ENCODE assay signal across 11 cellular contexts in genomic region chrX:2701600-2701999, GRCh38. TPM values are rescaled to one million over a fixed set of nuclear protein-coding genes. Genes with fewer than 3 reads are reported as not detected.
DNase-seq lines count a peak whose midpoint lies in the region; ATAC-seq and TF ChIP-seq lines count a peak whose summit lies in the region.
"Had no signal": no experiment of that assay in that cellular context is flagged by ENCODE, and none has a peak within 500 bp of the region (broad histone marks: within the 10 kb centered on the region; RNA-seq: fewer than 3 reads in every experiment).

No MANE protein-coding gene starts in this region.

- intact Hi-C loops in esophagus muscularis mucosa (cut with DNase I): loop anchor here (10.0 kb wide), 1 partner anchor 113 kb away; no protein-coding TSS in a partner anchor

- peaks cover 6% of the 10 kb centered on the region in 2 donors for H3K9me3 Mint-ChIP-seq in activated T-cell treated with anti-CD3 and anti-CD28 coated beads, Interleukin-2, amount 50 U/mL, for 72 hours
- H3K9me3 Mint-ChIP-seq in stimulated activated naive B cell treated with anti-CD40 and anti-IgM and Interleukin-4, amounts not matched to agents 10 μg/mL and 1 μg/mL and 100 μg/mL, for 72 hours: peaks cover 7% of the 10 kb centered on the region in 2 donors

- TF ChIP-seq CTCF in esophagus muscularis mucosa (IDR thresholded peaks at IDR 0.05): no peak

- WGBS in esophagus muscularis mucosa: 54% methylated on average over 6 of the region's 6 CpGs

- H3K9me3 ChIP-seq in esophagus muscularis mucosa: no peaks in the 10 kb centered on the region
- H3K9me3 ChIP-seq: tibial artery had no signal

- DNase-seq in activated T-cell treated with anti-CD3 and anti-CD28 coated beads, Interleukin-2, amount 50 U/mL, for 72 hours: no peak
- DNase-seq in activated T-cell treated with anti-CD3 and anti-CD28 coated beads for 4 hours (no peak), esophagus muscularis mucosa (ENCODE audit: extremely low spot score) (no peak), HuH-7 (ENCODE audit: low spot score) (no peak), NCI-H1105 (lab: John Stamatoyannopoulos, UW) (no peak), HT-29 (ENCODE audit: low spot score) (no peak)
- no peak for DNase-seq in stimulated activated naive B cell treated with anti-CD40 and anti-IgM and Interleukin-4, amounts not matched to agents 10 μg/mL and 1 μg/mL and 100 μg/mL, for 72 hours
- DNase-seq: tibial artery had no signal

- H3K27me3 ChIP-seq in esophagus muscularis mucosa: no peaks in the 10 kb centered on the region
- H3K27me3 ChIP-seq: tibial artery had no signal

- peak overlapping the region; percentile 77 to 84 for H3K4me3 Mint-ChIP-seq in activated T-cell treated with anti-CD3 and anti-CD28 coated beads, Interleukin-2, amount 50 U/mL, for 72 hours
- H3K4me3 Mint-ChIP-seq in stimulated activated naive B cell treated with anti-CD40 and anti-IgM and Interleukin-4, amounts not matched to agents 10 μg/mL and 1 μg/mL and 100 μg/mL, for 72 hours: peak overlapping the region; percentile 58 to 68

- peak overlapping the region in 3 of 4 donors; percentile 32 to 86 (median 44) for H3K27ac ChIP-seq in esophagus muscularis mucosa (replicated peaks in 1 of 4)
- H3K27ac ChIP-seq: tibial artery had no signal

- no peak for ATAC-seq in activated T-cell treated with anti-CD3 and anti-CD28 coated beads, Interleukin-2, amount 50 U/mL, for 72 hours (replicated peaks in 1 of 2)
- ATAC-seq in HG03565 (IDR thresholded peaks at IDR 0.05; ENCODE audit: unreplicated experiment): peak; percentile 22
- ATAC-seq in stimulated activated naive B cell treated with anti-CD40 and anti-IgM and Interleukin-4, amounts not matched to agents 10 μg/mL and 1 μg/mL and 100 μg/mL, for 72 hours (replicated peaks): peak; percentile 39 to 48
- ATAC-seq: activated naive CD4-positive, alpha-beta T cell treated with anti-CD3 and anti-CD28 coated beads, Interleukin-2, amount 50 U/mL, for 72 hours; left lobe of liver had no signal

- peaks cover 76 to 100% (median 99%) of the 10 kb centered on the region in 4 donors for H3K4me1 ChIP-seq in esophagus muscularis mucosa

- no peaks in the 10 kb centered on the region for H3K27me3 Mint-ChIP-seq in activated T-cell treated with anti-CD3 and anti-CD28 coated beads, Interleukin-2, amount 50 U/mL, for 72 hours (ENCODE audit: low read depth)
- H3K27me3 Mint-ChIP-seq in stimulated activated naive B cell treated with anti-CD40 and anti-IgM and Interleukin-4, amounts not matched to agents 10 μg/mL and 1 μg/mL and 100 μg/mL, for 72 hours: no peaks in the 10 kb centered on the region

- TF ChIP-seq EP300 in esophagus muscularis mucosa (IDR thresholded peaks at IDR 0.05): no peak

- H3K27ac Mint-ChIP-seq in activated T-cell treated with anti-CD3 and anti-CD28 coated beads, Interleukin-2, amount 50 U/mL, for 72 hours: peak overlapping the region; percentile 72
- peak overlapping the region; percentile 68 for H3K27ac Mint-ChIP-seq in stimulated activated naive B cell treated with anti-CD40 and anti-IgM and Interleukin-4, amounts not matched to agents 10 μg/mL and 1 μg/mL and 100 μg/mL, for 72 hours

- TF ChIP-seq POLR2A in esophagus muscularis mucosa (IDR thresholded peaks at IDR 0.05; ENCODE audit: low read depth): no peak

- peaks cover 91% of the 10 kb centered on the region for H3K4me1 Mint-ChIP-seq in activated T-cell treated with anti-CD3 and anti-CD28 coated beads, Interleukin-2, amount 50 U/mL, for 72 hours (ENCODE audit: low read depth)
- peaks cover 49 to 80% of the 10 kb centered on the region in 2 donors for H3K4me1 Mint-ChIP-seq in stimulated activated naive B cell treated with anti-CD40 and anti-IgM and Interleukin-4, amounts not matched to agents 10 μg/mL and 1 μg/mL and 100 μg/mL, for 72 hours

- peaks cover 12 to 16% of the 10 kb centered on the region in 2 donors for H3K36me3 Mint-ChIP-seq in activated T-cell treated with anti-CD3 and anti-CD28 coated beads, Interleukin-2, amount 50 U/mL, for 72 hours (ENCODE audit: insufficient read depth in 2 of 2)
- peaks cover 11 to 25% of the 10 kb centered on the region in 2 donors for H3K36me3 Mint-ChIP-seq in stimulated activated naive B cell treated with anti-CD40 and anti-IgM and Interleukin-4, amounts not matched to agents 10 μg/mL and 1 μg/mL and 100 μg/mL, for 72 hours

- H3K36me3 ChIP-seq in esophagus muscularis mucosa: peaks cover 0 to 15% (median 0%) of the 10 kb centered on the region in 4 donors

- H3K4me3 ChIP-seq in esophagus muscularis mucosa: no peak overlapping the region
- H3K4me3 ChIP-seq: tibial artery had no signal

RNA-seq across cellular contexts. Expression of gene CD99, which starts 10.5 kb away (rescaled TPM):
- total RNA-seq in activated T-cell treated with anti-CD3 and anti-CD28 coated beads, Interleukin-2, amount 50 U/mL, for 72 hours: 100 to 1,000 TPM; 148 to 222 TPM
- 100 to 1,000 TPM; 311 to 469 (median 376) TPM for total RNA-seq in esophagus muscularis mucosa
- total RNA-seq in HT-29 (2014; rRNA removed; shearing (Covaris generic)): 0.44 and 2.4 TPM in 2 replicates

RNA-seq across cellular contexts. Expression of gene XG, which starts 50.2 kb away (rescaled TPM):
- total RNA-seq in activated T-cell treated with anti-CD3 and anti-CD28 coated beads, Interleukin-2, amount 50 U/mL, for 72 hours: not detected
- under 1 TPM in 3 of 4 donors, not detected in 1; 0.39 to 0.83 (median 0.40) TPM for total RNA-seq in esophagus muscularis mucosa
- total RNA-seq in HT-29 (2014; rRNA removed; shearing (Covaris generic)): not detected in 2 replicates
- total RNA-seq: left lobe of liver had no signal

Comparison
In these comparisons a context has a peak if more than half of its experiments do, and no peak if none do; other contexts are left out.
1. ATAC-seq: peak in HG03565 (single experiment) and stimulated activated naive B cell treated with anti-CD40 and anti-IgM and Interleukin-4, amounts not matched to agents 10 μg/mL and 1 μg/mL and 100 μg/mL, for 72 hours (2 of 2); none in activated T-cell treated with anti-CD3 and anti-CD28 coated beads, Interleukin-2, amount 50 U/mL, for 72 hours (0 of 2).
2. RNA of gene CD99, which starts 10.5 kb away (total RNA-seq): 311 to 469 TPM in esophagus muscularis mucosa and 148 to 222 TPM in activated T-cell treated with anti-CD3 and anti-CD28 coated beads, Interleukin-2, amount 50 U/mL, for 72 hours; 0.44 to 2.4 TPM in HT-29; every median in the first group is over 10 times any median in the second.